23 cellular contexts compared by ENCODE assay signal in genomic region chr11:103845331-103845730, GRCh38.
DNase-seq lines count a peak whose midpoint lies in the region; ATAC-seq and TF ChIP-seq lines count a peak whose summit lies in the region.
"Had no signal": no experiment of that assay in that cellular context is flagged by ENCODE, and none has a peak within 500 bp of the region (broad histone marks: within the 10 kb centered on the region; RNA-seq: fewer than 3 reads in every experiment).

No MANE protein-coding gene starts in this region.

- no peaks in the 10 kb centered on the region for H3K27me3 ChIP-seq in cardiac muscle cell
- H3K27me3 ChIP-seq in breast epithelium = no peaks in the 10 kb centered on the region
- H3K27me3 ChIP-seq: SJSA1 had no signal

- peak overlapping the region; percentile 62; the same call in 1 of the 2 replicates for H3K4me2 ChIP-seq in OCI-LY7 (ENCODE audit: low read length)

- peaks cover 59% of the 10 kb centered on the region for H3K4me1 ChIP-seq in cardiac muscle cell (ENCODE audit: low read depth)
- peaks cover 8% of the 10 kb centered on the region for H3K4me1 ChIP-seq in OCI-LY7 (ENCODE audit: insufficient read depth, low read length, poor library complexity, severe bottlenecking)
- no peaks in the 10 kb centered on the region for H3K4me1 ChIP-seq in breast epithelium
- H3K4me1 ChIP-seq: SJSA1 had no signal

- H3K36me3 ChIP-seq in cardiac muscle cell (no peaks in the 10 kb centered on the region), OCI-LY7 (ENCODE audit: insufficient read depth, low read length) (no peaks in the 10 kb centered on the region), breast epithelium (no peaks in the 10 kb centered on the region)
- H3K36me3 ChIP-seq: SJSA1 had no signal

- H3K27ac ChIP-seq in cardiac muscle cell = peak overlapping the region; percentile 77
- H3K27ac ChIP-seq in OCI-LY7 (ENCODE audit: low read depth, low read length, poor library complexity, severe bottlenecking) = no peak overlapping the region
- H3K27ac ChIP-seq in breast epithelium = no peak overlapping the region
- H3K27ac ChIP-seq: 22Rv1, C4-2B, SJSA1 had no signal

- no peak for TF ChIP-seq CTCF in cardiac muscle cell (IDR thresholded peaks at IDR 0.05; ENCODE audit: low read depth, low read length)
- TF ChIP-seq CTCF in OCI-LY7 (conservative IDR thresholded peaks at IDR 0.05; ENCODE audit: low read length) = no peak
- no peak for TF ChIP-seq CTCF in choroid plexus epithelial cell (conservative IDR thresholded peaks at IDR 0.05; ENCODE audit: low read depth, low read length)
- no peak for TF ChIP-seq CTCF in breast epithelium (IDR thresholded peaks at IDR 0.05)

- H3K9me2 ChIP-seq in OCI-LY7 (ENCODE audit: insufficient read depth, low read length) = no peaks in the 10 kb centered on the region; the same call in 1 of the 2 replicates

- CTCF ChIA-PET in OCI-LY7 (lab: Charles Lee; ENCODE audit: unreplicated experiment) = no interaction called here

- peak overlapping the region; percentile 34; the same call in 1 of the 2 replicates for H2AFZ ChIP-seq in OCI-LY7 (ENCODE audit: low read length)

- no peak for ATAC-seq in left cardiac atrium
- ATAC-seq: HCT116 had no signal

- H3K9me3 ChIP-seq in cardiac muscle cell (ENCODE audit: low read depth) (no peaks in the 10 kb centered on the region), OCI-LY7 (ENCODE audit: low read length) (no peaks in the 10 kb centered on the region), breast epithelium (no peaks in the 10 kb centered on the region)
- H3K9me3 ChIP-seq: SJSA1 had no signal

- no TSS peak for BruUV-seq in OCI-LY7 (replicated peaks; lab: Mats Ljungman, UMichigan)

- DNase-seq in cardiac muscle cell (ENCODE audit: low read depth in 1 of 2, low spot score in 1 of 2) (peak in 1 of 2 donors; percentile 9), left cardiac atrium (no peak), OCI-LY7 (ENCODE audit: low spot score) (no peak), choroid plexus epithelial cell (ENCODE audit: low read depth) (peak; percentile 46), NCI-H748 treated with DMSO at 0.1 percent for 48 hours (lab: John Stamatoyannopoulos, UW) (no peak), anterior cingulate cortex (lab: John Stamatoyannopoulos, UW) (no peak), breast epithelium (ENCODE audit: low spot score in 2 of 2) (no peak)
- DNase-seq: CD8-positive, alpha-beta memory T cell; DMS 273 treated with DMSO at 0.1 percent for 48 hours; DMS79; EL; GF-D8; IMR-90; KG1; NCI-H2029; NCI-H774; NK-92 treated with Interleukin-12 subunit alpha and Interleukin-12 subunit beta, amount 100 ng/mL, for 24 hours; Right ventricle myocardium superior; RPMI8226 had no signal

- H3K4me3 ChIP-seq in cardiac muscle cell (no peak overlapping the region), OCI-LY7 (ENCODE audit: low read depth, low read length, poor library complexity, severe bottlenecking) (no peak overlapping the region), choroid plexus epithelial cell (ENCODE audit: low read depth, low read length) (no peak overlapping the region), breast epithelium (no peak overlapping the region)
- H3K4me3 ChIP-seq: SJSA1 had no signal

- no peak for TF ChIP-seq POLR2A in breast epithelium (IDR thresholded peaks at IDR 0.05)

- POLR2A ChIA-PET in OCI-LY7 (lab: Charles Lee) = interaction anchor here (0.5 to 1.3 kb wide), 5 partner anchors 11 to 238 kb away, joined by 3 to 6 read pairs (median 3); no protein-coding TSS in a partner anchor

- H4K20me1 ChIP-seq in OCI-LY7 (ENCODE audit: insufficient read depth, low read length) = no peaks in the 10 kb centered on the region

- H3K79me2 ChIP-seq in OCI-LY7 (ENCODE audit: insufficient read depth, low read depth, low read length) = no peaks in the 10 kb centered on the region

- intact Hi-C loops in left cardiac atrium (cut with DNase I) = no loop called here
- intact Hi-C loops in OCI-LY7 (cut with micrococcal nuclease; ENCODE audit: unreplicated experiment) = no loop called here
- intact Hi-C loops in breast epithelium (cut with DNase I; ENCODE audit: low total_unique reads) = no loop called here
